Comparison of ENCODE assay signal across 1 cellular context in the genomic region with DNA sequence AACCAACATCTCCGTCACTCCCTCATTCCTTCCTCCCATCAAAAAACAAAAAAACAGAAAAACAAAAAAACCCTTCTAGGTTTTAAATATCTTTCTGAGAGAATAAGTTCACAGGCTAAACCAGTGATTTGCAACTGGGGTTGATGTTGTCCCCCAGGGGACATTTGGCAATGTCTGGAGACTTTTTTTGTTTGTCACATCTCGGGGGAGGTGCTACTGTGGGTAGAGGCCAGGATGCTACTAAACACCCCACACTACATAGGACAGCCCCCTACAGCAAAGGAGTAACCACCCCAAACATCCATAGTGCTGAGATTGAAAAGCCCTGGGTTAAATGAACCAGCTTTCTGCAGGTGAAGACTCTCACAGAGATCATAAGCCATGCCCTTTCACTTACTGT.
TF ChIP-seq lines count a peak whose summit lies in the region.

No MANE protein-coding gene starts in this region.

TF ChIP-seq in GM23338, 12 proteins besides CTCF, POLR2A, EP300 and RAD21:
- TF ChIP-seq, protein P1, sequence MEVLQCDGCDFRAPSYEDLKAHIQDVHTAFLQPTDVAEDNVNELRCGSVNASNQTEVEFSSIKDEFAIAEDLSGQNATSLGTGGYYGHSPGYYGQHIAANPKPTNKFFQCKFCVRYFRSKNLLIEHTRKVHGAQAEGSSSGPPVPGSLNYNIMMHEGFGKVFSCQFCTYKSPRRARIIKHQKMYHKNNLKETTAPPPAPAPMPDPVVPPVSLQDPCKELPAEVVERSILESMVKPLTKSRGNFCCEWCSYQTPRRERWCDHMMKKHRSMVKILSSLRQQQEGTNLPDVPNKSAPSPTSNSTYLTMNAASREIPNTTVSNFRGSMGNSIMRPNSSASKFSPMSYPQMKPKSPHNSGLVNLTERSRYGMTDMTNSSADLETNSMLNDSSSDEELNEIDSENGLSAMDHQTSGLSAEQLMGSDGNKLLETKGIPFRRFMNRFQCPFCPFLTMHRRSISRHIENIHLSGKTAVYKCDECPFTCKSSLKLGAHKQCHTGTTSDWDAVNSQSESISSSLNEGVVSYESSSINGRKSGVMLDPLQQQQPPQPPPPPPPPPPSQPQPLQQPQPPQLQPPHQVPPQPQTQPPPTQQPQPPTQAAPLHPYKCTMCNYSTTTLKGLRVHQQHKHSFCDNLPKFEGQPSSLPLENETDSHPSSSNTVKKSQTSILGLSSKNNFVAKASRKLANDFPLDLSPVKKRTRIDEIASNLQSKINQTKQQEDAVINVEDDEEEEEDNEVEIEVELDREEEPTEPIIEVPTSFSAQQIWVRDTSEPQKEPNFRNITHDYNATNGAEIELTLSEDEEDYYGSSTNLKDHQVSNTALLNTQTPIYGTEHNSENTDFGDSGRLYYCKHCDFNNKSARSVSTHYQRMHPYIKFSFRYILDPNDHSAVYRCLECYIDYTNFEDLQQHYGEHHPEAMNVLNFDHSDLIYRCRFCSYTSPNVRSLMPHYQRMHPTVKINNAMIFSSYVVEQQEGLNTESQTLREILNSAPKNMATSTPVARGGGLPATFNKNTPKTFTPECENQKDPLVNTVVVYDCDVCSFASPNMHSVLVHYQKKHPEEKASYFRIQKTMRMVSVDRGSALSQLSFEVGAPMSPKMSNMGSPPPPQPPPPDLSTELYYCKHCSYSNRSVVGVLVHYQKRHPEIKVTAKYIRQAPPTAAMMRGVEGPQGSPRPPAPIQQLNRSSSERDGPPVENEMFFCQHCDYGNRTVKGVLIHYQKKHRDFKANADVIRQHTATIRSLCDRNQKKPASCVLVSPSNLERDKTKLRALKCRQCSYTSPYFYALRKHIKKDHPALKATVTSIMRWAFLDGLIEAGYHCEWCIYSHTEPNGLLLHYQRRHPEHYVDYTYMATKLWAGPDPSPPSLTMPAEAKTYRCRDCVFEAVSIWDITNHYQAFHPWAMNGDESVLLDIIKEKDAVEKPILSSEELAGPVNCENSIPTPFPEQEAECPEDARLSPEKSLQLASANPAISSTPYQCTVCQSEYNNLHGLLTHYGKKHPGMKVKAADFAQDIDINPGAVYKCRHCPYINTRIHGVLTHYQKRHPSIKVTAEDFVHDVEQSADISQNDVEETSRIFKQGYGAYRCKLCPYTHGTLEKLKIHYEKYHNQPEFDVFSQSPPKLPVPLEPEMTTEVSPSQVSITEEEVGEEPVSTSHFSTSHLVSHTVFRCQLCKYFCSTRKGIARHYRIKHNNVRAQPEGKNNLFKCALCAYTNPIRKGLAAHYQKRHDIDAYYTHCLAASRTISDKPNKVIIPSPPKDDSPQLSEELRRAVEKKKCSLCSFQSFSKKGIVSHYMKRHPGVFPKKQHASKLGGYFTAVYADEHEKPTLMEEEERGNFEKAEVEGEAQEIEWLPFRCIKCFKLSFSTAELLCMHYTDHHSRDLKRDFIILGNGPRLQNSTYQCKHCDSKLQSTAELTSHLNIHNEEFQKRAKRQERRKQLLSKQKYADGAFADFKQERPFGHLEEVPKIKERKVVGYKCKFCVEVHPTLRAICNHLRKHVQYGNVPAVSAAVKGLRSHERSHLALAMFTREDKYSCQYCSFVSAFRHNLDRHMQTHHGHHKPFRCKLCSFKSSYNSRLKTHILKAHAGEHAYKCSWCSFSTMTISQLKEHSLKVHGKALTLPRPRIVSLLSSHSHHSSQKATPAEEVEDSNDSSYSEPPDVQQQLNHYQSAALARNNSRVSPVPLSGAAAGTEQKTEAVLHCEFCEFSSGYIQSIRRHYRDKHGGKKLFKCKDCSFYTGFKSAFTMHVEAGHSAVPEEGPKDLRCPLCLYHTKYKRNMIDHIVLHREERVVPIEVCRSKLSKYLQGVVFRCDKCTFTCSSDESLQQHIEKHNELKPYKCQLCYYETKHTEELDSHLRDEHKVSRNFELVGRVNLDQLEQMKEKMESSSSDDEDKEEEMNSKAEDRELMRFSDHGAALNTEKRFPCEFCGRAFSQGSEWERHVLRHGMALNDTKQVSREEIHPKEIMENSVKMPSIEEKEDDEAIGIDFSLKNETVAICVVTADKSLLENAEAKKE (CRISPR knock-in tag; IDR thresholded peaks at IDR 0.05): no peak
- TF ChIP-seq POLR2AphosphoS5 (IDR thresholded peaks at IDR 0.05; ENCODE audit: low read depth) (no peak), JUNB (IDR thresholded peaks at IDR 0.05; ENCODE audit: unreplicated experiment) (no peak), EZH2phosphoT487 (IDR thresholded peaks at IDR 0.05; ENCODE audit: unreplicated experiment) (no peak), ZNF331 (CRISPR knock-in tag; IDR thresholded peaks at IDR 0.05; ENCODE audit: low read depth) (no peak), STAT1 (IDR thresholded peaks at IDR 0.05; ENCODE audit: unreplicated experiment) (no peak), EZH2 (IDR thresholded peaks at IDR 0.05; ENCODE audit: low read depth, unreplicated experiment) (no peak), ZNF114 (CRISPR knock-in tag; IDR thresholded peaks at IDR 0.05) (no peak), CREB1 (CRISPR knock-in tag; IDR thresholded peaks at IDR 0.05; ENCODE audit: low read depth) (no peak), NANOG (IDR thresholded peaks at IDR 0.05; ENCODE audit: borderline replicate concordance) (no peak)
- TF ChIP-seq, protein P2, sequence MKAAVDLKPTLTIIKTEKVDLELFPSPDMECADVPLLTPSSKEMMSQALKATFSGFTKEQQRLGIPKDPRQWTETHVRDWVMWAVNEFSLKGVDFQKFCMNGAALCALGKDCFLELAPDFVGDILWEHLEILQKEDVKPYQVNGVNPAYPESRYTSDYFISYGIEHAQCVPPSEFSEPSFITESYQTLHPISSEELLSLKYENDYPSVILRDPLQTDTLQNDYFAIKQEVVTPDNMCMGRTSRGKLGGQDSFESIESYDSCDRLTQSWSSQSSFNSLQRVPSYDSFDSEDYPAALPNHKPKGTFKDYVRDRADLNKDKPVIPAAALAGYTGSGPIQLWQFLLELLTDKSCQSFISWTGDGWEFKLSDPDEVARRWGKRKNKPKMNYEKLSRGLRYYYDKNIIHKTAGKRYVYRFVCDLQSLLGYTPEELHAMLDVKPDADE (IDR thresholded peaks at IDR 0.05): no peak
- TF ChIP-seq, protein P3, sequence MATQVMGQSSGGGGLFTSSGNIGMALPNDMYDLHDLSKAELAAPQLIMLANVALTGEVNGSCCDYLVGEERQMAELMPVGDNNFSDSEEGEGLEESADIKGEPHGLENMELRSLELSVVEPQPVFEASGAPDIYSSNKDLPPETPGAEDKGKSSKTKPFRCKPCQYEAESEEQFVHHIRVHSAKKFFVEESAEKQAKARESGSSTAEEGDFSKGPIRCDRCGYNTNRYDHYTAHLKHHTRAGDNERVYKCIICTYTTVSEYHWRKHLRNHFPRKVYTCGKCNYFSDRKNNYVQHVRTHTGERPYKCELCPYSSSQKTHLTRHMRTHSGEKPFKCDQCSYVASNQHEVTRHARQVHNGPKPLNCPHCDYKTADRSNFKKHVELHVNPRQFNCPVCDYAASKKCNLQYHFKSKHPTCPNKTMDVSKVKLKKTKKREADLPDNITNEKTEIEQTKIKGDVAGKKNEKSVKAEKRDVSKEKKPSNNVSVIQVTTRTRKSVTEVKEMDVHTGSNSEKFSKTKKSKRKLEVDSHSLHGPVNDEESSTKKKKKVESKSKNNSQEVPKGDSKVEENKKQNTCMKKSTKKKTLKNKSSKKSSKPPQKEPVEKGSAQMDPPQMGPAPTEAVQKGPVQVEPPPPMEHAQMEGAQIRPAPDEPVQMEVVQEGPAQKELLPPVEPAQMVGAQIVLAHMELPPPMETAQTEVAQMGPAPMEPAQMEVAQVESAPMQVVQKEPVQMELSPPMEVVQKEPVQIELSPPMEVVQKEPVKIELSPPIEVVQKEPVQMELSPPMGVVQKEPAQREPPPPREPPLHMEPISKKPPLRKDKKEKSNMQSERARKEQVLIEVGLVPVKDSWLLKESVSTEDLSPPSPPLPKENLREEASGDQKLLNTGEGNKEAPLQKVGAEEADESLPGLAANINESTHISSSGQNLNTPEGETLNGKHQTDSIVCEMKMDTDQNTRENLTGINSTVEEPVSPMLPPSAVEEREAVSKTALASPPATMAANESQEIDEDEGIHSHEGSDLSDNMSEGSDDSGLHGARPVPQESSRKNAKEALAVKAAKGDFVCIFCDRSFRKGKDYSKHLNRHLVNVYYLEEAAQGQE (IDR thresholded peaks at IDR 0.05; ENCODE audit: unreplicated experiment): no peak
